ENCODE assay signal across 8 cellular contexts in the genomic region with DNA sequence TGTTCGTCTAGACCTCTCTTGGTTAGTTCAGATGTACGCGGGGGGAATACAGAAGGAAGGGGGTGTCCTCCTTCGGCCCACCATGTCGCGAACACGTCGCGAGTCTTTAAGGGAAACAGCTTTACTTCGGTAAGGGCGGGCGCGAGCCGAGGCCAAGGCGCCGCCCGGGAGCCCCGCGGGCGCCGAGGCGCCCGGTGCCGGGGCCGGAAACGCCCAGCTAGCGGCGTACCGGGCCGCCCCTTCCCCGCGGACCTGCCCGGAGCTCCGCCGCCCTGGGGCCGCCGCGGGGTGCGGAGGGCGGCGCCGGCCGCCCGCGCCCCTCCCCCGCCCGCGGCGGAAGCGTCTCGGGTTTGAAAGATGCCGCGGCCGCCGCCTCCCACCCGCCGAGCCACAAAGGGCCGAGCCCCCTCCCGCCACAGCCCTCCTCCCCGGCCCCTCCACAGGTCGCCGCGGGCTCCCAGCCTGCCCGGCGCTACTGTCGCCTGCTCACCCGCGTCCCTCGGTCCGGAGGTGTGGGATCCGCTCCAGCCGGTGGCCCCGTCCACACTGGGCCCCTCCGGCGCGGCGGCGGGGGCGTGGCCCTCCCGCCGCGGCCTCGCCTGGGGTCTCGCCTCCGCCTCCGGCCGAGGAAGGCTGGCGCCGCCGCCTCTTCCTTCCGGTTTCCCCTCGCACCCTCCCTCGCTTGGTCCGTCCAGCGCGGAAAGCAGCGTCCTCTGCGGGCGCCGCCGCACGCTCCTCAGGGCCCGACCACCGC. TPM values are rescaled to one million over a fixed set of nuclear protein-coding genes. Genes with fewer than 3 reads are reported as not detected.
DNase-seq lines count a peak whose midpoint lies in the region; ATAC-seq and TF ChIP-seq lines count a peak whose summit lies in the region.

A gene (minus strand): TSS at position 715 of the 754 bp plus-strand sequence. CDS start 12,156 bp downstream, outside the sequence.

- H3K4me3 Mint-ChIP-seq in neural crest cell = peak within 1 kb of the TSS; percentile 98

- H3K36me3 ChIP-seq in stomach = no peaks in the 10 kb centered on the region

- H3K4me1 Mint-ChIP-seq in neural crest cell = peaks cover 60% of the 10 kb centered on the region

- peak; percentile 71; the same call in 1 of the 2 replicates for TF ChIP-seq POLR2A in Raji (IDR thresholded peaks at IDR 0.05; ENCODE audit: insufficient read depth, low read depth, low read length)
- TF ChIP-seq POLR2A in stomach (IDR thresholded peaks at IDR 0.05) = no peak

- TF ChIP-seq EP300 in stomach (IDR thresholded peaks at IDR 0.05) = no peak

- peak within 1 kb of the TSS; percentile 99 for H3K27ac Mint-ChIP-seq in neural crest cell (ENCODE audit: unreplicated experiment)

- H3K9me3 Mint-ChIP-seq in neural crest cell = no peaks in the 10 kb centered on the region

- intact Hi-C loops in stomach (cut with DNase I; ENCODE audit: low total_unique reads) = no loop called here

- H3K27ac ChIP-seq in stomach = peak within 1 kb of the TSS; percentile 98 to 100 (median 99)

- no peaks in the 10 kb centered on the region for H3K36me3 Mint-ChIP-seq in neural crest cell (ENCODE audit: low read depth)

- no peaks in the 10 kb centered on the region for H3K27me3 ChIP-seq in stomach

- 0 to 1% (median 0%) methylated on average over 35 to 100 of the region's 104 CpGs for WGBS in stomach, 5 donors

- no peaks in the 10 kb centered on the region for H3K9me3 ChIP-seq in stomach

- H3K27me3 Mint-ChIP-seq in neural crest cell (ENCODE audit: low read depth) = peaks cover 4% of the 10 kb centered on the region

- DNase-seq in DMS53 (lab: John Stamatoyannopoulos, UW) (peak; percentile 99), HuH-7 (ENCODE audit: low spot score) (peak; percentile 73), fibroblast of villous mesenchyme (ENCODE audit: low read depth) (peak; percentile 88), neural crest cell (ENCODE audit: low read depth, low spot score) (peak; percentile 70), stomach (peak; percentile 82)
- DNase-seq in activated effector memory CD4-positive, alpha-beta T cell treated with Interleukin-2 at 50 U/mL for 16 hours = peak; percentile 74

- H3K4me3 ChIP-seq in fibroblast of villous mesenchyme (ENCODE audit: low read depth, low read length) (peak within 1 kb of the TSS; percentile 74), stomach (peak within 1 kb of the TSS; percentile 78 to 97 (median 96))

- TF ChIP-seq CTCF in fibroblast of villous mesenchyme (IDR thresholded peaks at IDR 0.05; ENCODE audit: insufficient read depth, low read depth, low read length) (no peak), neural crest cell (conservative IDR thresholded peaks at IDR 0.05) (no peak), stomach (IDR thresholded peaks at IDR 0.05) (no peak)

- peak; percentile 57 for ATAC-seq in GM21515 (IDR thresholded peaks at IDR 0.05; ENCODE audit: unreplicated experiment)

- H3K4me1 ChIP-seq in stomach = peaks cover 40 to 57% (median 48%) of the 10 kb centered on the region in 4 donors

RNA-seq across cellular contexts. Expression of the gene that starts here (rescaled TPM):
- total RNA-seq in fibroblast of villous mesenchyme = 39.6 and 54.8 TPM in 2 replicates
- 40.9 and 41.3 TPM in 2 replicates for total RNA-seq in neural crest cell
- total RNA-seq in stomach = 10 to 100 TPM in 4 of 5 donors, 1 to 10 TPM in 1; 9.0 to 90.3 (median 21.9) TPM
- 10 to 100 TPM in 2 of 3 donors, 1 to 10 TPM in 1; 9.9 to 13.9 (median 11.8) TPM for polyA plus RNA-seq in stomach

Comparison
In these comparisons a context has a peak if more than half of its experiments do, and no peak if none do; other contexts are left out.
1. Peak in every context shown above with its lines: DNase-seq, ATAC-seq, H3K4me3 ChIP-seq and H3K27ac ChIP-seq.